1 cellular context compared by ENCODE assay signal in the genomic region with DNA sequence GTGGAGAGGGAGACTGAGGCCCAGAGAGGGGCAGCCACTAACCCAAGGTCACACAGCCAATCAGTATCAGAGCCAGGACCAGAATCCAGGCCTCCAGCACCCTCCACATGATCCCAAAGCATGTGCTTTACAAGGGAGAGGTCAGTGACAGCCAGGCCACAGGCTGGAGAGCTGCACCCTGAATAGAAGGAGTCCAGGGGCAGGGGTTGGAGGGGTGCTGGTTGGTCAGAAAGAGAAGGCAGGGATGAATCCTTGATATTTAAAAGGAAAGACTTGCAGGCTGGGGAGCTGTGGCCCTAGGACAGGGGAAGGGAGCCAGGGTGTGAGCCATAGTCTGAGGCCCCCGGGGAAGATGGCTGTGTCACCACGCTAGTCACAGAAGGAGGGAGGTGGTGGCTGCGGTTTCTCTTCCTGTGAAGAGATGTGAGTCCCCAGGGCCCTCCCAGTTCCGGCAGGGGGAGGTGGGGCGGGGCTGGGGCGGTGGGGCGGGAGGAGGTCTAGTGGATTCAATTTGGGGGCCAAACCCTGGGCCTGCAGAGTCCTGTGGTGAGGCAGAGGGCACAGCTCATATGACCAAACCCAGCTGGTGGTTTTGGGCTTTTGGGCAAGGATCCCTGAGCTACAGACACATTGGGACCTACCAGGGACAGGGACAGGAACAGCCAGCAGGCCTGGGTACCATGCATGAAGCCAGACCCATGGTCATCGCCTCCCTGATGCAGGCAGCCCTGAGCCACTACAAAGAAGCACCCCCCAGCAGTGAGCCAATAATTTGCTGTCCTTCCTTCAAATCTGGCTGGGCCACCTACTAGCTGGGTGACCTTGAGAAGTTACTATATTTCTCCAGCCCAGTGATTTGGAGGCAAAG.
TF ChIP-seq lines count a peak whose summit lies in the region.

No MANE protein-coding gene starts in this region.

TF ChIP-seq in K562, 482 proteins besides CTCF, POLR2A, EP300 and RAD21:
- 0 out of 2 replicates have a peak, but pooled peaks have one; percentile 15 for TF ChIP-seq ARID1B (IDR thresholded peaks at IDR 0.05)
- TF ChIP-seq BRD9 (IDR thresholded peaks at IDR 0.05; ENCODE audit: low read depth, partially characterized antibody) = peak; percentile 62
- peak; percentile 25; the same call in 1 of the 2 replicates for TF ChIP-seq NFE2 (IDR thresholded peaks at IDR 0.05; ENCODE audit: low read depth)
- TF ChIP-seq GABPA (tag; conservative IDR thresholded peaks at IDR 0.05; ENCODE audit: low read depth) = peak; percentile 68
- TF ChIP-seq BCOR (IDR thresholded peaks at IDR 0.05) = peak; percentile 84
- no peak for TF ChIP-seq ZBTB33 (CRISPR knock-in tag; IDR thresholded peaks at IDR 0.05)
- peak in 2 of 3 experiments; percentile 52 to 83 for TF ChIP-seq YY1 (IDR thresholded peaks at IDR 0.05; ENCODE audit: borderline replicate concordance in 1 of 3, control insufficient read depth in 1 of 3, extremely low read depth in 1 of 3, insufficient read depth in 3 of 3, insufficient read length in 1 of 3, insufficient replicate concordance in 2 of 3, low read depth in 1 of 3, low read length in 2 of 3)
- peak; percentile 89 for TF ChIP-seq ZFP36 (IDR thresholded peaks at IDR 0.05; ENCODE audit: low read depth, low read length, partially characterized antibody)
- TF ChIP-seq SMARCA5 (IDR thresholded peaks at IDR 0.05) = peak; percentile 68; the same call in 1 of the 2 replicates
- TF ChIP-seq, protein P1, sequence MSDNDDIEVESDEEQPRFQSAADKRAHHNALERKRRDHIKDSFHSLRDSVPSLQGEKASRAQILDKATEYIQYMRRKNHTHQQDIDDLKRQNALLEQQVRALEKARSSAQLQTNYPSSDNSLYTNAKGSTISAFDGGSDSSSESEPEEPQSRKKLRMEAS (CRISPR knock-in tag; IDR thresholded peaks at IDR 0.05) = 0 out of 2 replicates have a peak, but pooled peaks have one; percentile 17
- TF ChIP-seq DPF2 (IDR thresholded peaks at IDR 0.05) = peak; percentile 29; the same call in 1 of the 2 replicates
- TF ChIP-seq MAZ (CRISPR knock-in tag; conservative IDR thresholded peaks at IDR 0.05 in 1 of 2, IDR thresholded peaks at IDR 0.05 in 1 of 2) = 0 out of 4 replicates have a peak, but pooled peaks of 1 of the 2 experiments have one; percentile 33
- 0 out of 2 replicates have a peak, but pooled peaks have one; percentile 11 for TF ChIP-seq ETV1 (tag; conservative IDR thresholded peaks at IDR 0.05; ENCODE audit: low read depth)
- TF ChIP-seq DMBX1 (CRISPR knock-in tag; IDR thresholded peaks at IDR 0.05; ENCODE audit: borderline replicate concordance) = peak; percentile 69; the same call in 1 of the 2 replicates
- 0 out of 2 replicates have a peak, but pooled peaks have one; percentile 25 for TF ChIP-seq JUND (IDR thresholded peaks at IDR 0.05; ENCODE audit: borderline replicate concordance, low read depth, low read length)
- TF ChIP-seq JUND (tag; IDR thresholded peaks at IDR 0.05; ENCODE audit: borderline replicate concordance, low read depth, low read length) = no peak; the same call in 2 of the 3 replicates
- TF ChIP-seq, protein P2, sequence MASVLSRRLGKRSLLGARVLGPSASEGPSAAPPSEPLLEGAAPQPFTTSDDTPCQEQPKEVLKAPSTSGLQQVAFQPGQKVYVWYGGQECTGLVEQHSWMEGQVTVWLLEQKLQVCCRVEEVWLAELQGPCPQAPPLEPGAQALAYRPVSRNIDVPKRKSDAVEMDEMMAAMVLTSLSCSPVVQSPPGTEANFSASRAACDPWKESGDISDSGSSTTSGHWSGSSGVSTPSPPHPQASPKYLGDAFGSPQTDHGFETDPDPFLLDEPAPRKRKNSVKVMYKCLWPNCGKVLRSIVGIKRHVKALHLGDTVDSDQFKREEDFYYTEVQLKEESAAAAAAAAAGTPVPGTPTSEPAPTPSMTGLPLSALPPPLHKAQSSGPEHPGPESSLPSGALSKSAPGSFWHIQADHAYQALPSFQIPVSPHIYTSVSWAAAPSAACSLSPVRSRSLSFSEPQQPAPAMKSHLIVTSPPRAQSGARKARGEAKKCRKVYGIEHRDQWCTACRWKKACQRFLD (CRISPR knock-in tag; IDR thresholded peaks at IDR 0.05) = peak; percentile 64; the same call in 1 of the 2 replicates
- peak; percentile 60 for TF ChIP-seq HDAC2 (IDR thresholded peaks at IDR 0.05)
- TF ChIP-seq IFI16 (CRISPR knock-in tag; IDR thresholded peaks at IDR 0.05) = no peak
- TF ChIP-seq FOSL1 (tag; conservative IDR thresholded peaks at IDR 0.05) = peak; percentile 46; the same call in 1 of the 2 replicates
- TF ChIP-seq KDM1A (IDR thresholded peaks at IDR 0.05) = peak; percentile 36 to 68; a peak in 3 of 4 replicates
- TF ChIP-seq SMAD4 (CRISPR knock-in tag; conservative IDR thresholded peaks at IDR 0.05) = 0 out of 2 replicates have a peak, but pooled peaks have one; percentile 30
- TF ChIP-seq ZNF766 (CRISPR knock-in tag; conservative IDR thresholded peaks at IDR 0.05) = 0 out of 2 replicates have a peak, but pooled peaks have one; percentile 21
- TF ChIP-seq, protein P3, sequence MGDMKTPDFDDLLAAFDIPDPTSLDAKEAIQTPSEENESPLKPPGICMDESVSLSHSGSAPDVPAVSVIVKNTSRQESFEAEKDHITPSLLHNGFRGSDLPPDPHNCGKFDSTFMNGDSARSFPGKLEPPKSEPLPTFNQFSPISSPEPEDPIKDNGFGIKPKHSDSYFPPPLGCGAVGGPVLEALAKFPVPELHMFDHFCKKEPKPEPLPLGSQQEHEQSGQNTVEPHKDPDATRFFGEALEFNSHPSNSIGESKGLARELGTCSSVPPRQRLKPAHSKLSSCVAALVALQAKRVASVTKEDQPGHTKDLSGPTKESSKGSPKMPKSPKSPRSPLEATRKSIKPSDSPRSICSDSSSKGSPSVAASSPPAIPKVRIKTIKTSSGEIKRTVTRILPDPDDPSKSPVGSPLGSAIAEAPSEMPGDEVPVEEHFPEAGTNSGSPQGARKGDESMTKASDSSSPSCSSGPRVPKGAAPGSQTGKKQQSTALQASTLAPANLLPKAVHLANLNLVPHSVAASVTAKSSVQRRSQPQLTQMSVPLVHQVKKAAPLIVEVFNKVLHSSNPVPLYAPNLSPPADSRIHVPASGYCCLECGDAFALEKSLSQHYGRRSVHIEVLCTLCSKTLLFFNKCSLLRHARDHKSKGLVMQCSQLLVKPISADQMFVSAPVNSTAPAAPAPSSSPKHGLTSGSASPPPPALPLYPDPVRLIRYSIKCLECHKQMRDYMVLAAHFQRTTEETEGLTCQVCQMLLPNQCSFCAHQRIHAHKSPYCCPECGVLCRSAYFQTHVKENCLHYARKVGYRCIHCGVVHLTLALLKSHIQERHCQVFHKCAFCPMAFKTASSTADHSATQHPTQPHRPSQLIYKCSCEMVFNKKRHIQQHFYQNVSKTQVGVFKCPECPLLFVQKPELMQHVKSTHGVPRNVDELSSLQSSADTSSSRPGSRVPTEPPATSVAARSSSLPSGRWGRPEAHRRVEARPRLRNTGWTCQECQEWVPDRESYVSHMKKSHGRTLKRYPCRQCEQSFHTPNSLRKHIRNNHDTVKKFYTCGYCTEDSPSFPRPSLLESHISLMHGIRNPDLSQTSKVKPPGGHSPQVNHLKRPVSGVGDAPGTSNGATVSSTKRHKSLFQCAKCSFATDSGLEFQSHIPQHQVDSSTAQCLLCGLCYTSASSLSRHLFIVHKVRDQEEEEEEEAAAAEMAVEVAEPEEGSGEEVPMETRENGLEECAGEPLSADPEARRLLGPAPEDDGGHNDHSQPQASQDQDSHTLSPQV (IDR thresholded peaks at IDR 0.05) = peak; percentile 75
- TF ChIP-seq RBM25 (IDR thresholded peaks at IDR 0.05; ENCODE audit: low read depth, low read length, severe bottlenecking) = peak; percentile 91
- TF ChIP-seq, protein P4, sequence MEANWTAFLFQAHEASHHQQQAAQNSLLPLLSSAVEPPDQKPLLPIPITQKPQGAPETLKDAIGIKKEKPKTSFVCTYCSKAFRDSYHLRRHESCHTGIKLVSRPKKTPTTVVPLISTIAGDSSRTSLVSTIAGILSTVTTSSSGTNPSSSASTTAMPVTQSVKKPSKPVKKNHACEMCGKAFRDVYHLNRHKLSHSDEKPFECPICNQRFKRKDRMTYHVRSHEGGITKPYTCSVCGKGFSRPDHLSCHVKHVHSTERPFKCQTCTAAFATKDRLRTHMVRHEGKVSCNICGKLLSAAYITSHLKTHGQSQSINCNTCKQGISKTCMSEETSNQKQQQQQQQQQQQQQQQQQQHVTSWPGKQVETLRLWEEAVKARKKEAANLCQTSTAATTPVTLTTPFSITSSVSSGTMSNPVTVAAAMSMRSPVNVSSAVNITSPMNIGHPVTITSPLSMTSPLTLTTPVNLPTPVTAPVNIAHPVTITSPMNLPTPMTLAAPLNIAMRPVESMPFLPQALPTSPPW (CRISPR knock-in tag; IDR thresholded peaks at IDR 0.05) = peak; percentile 85
- TF ChIP-seq, protein P5, sequence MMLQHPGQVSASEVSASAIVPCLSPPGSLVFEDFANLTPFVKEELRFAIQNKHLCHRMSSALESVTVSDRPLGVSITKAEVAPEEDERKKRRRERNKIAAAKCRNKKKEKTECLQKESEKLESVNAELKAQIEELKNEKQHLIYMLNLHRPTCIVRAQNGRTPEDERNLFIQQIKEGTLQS (IDR thresholded peaks at IDR 0.05) = 0 out of 2 replicates have a peak, but pooled peaks have one; percentile 16
- TF ChIP-seq, protein P5 (CRISPR knock-in tag; conservative IDR thresholded peaks at IDR 0.05) = no peak
- 0 out of 2 replicates have a peak, but pooled peaks have one; percentile 38 for TF ChIP-seq PTBP1 (IDR thresholded peaks at IDR 0.05; ENCODE audit: low read depth, low read length)
- TF ChIP-seq MTA3 (IDR thresholded peaks at IDR 0.05; ENCODE audit: borderline replicate concordance) = no peak
- TF ChIP-seq MYC (IDR thresholded peaks at IDR 0.05; ENCODE audit: low read depth, low read length) = 0 out of 2 replicates have a peak, but pooled peaks have one; percentile 24
- TF ChIP-seq MYC (CRISPR knock-in tag; IDR thresholded peaks at IDR 0.05; ENCODE audit: borderline replicate concordance, low read depth) = no peak
- TF ChIP-seq ID3 (CRISPR knock-in tag; IDR thresholded peaks at IDR 0.05) = no peak
- no peak for TF ChIP-seq ID3 (tag; IDR thresholded peaks at IDR 0.05)
- TF ChIP-seq RBFOX2 (IDR thresholded peaks at IDR 0.05; ENCODE audit: low read depth, low read length) = peak; percentile 39; the same call in 1 of the 2 replicates
- peak; percentile 57; the same call in 1 of the 2 replicates for TF ChIP-seq NFRKB (IDR thresholded peaks at IDR 0.05; ENCODE audit: low read depth)
- TF ChIP-seq, protein P6, sequence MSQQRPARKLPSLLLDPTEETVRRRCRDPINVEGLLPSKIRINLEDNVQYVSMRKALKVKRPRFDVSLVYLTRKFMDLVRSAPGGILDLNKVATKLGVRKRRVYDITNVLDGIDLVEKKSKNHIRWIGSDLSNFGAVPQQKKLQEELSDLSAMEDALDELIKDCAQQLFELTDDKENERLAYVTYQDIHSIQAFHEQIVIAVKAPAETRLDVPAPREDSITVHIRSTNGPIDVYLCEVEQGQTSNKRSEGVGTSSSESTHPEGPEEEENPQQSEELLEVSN (IDR thresholded peaks at IDR 0.05; ENCODE audit: borderline replicate concordance in 1 of 2, extremely low read depth in 1 of 2, insufficient read depth in 1 of 2, insufficient read length in 1 of 2, low read depth in 1 of 2, low read length in 1 of 2, poor library complexity in 1 of 2, severe bottlenecking in 1 of 2) = peak in 1 of 2 experiments; percentile 63
- no peak for TF ChIP-seq CHCHD3 (CRISPR knock-in tag; IDR thresholded peaks at IDR 0.05)
- no peak for TF ChIP-seq NR1H2 (CRISPR knock-in tag; IDR thresholded peaks at IDR 0.05)
- no peak for TF ChIP-seq ZNF639 (CRISPR knock-in tag; conservative IDR thresholded peaks at IDR 0.05 in 1 of 2, IDR thresholded peaks at IDR 0.05 in 1 of 2)
